Comparison of ENCODE assay signal across 1 cellular context in genomic region chr4:84324850-84325249, GRCh38.
TF ChIP-seq lines count a peak whose summit lies in the region.

No MANE protein-coding gene starts in this region.

TF ChIP-seq in SK-N-SH treated with all-trans-retinoic acid at 6 μM for 48 hours, 23 proteins besides CTCF, POLR2A, EP300 and RAD21 (continued from another document):
- TF ChIP-seq TSHZ2 (CRISPR knock-in tag; IDR thresholded peaks at IDR 0.05): 0 out of 2 replicates have a peak, but pooled peaks have one; percentile 5
- no peak for TF ChIP-seq ZFP3 (CRISPR knock-in tag; IDR thresholded peaks at IDR 0.05)
- no peak for TF ChIP-seq SNAI2 (CRISPR knock-in tag; IDR thresholded peaks at IDR 0.05)
TF ChIP-seq in SK-N-SH treated with all-trans-retinoic acid at 6 μM for 48 hours: peak in this region for 1.
